In genomic region chr1:29503441-29503840, GRCh38 we compare ENCODE assay signal across 15 cellular contexts.
DNase-seq lines count a peak whose midpoint lies in the region; TF ChIP-seq lines count a peak whose summit lies in the region.
"Had no signal": no experiment of that assay in that cellular context is flagged by ENCODE, and none has a peak within 500 bp of the region (broad histone marks: within the 10 kb centered on the region; RNA-seq: fewer than 3 reads in every experiment).

No MANE protein-coding gene starts in this region.

- no peak overlapping the region for H3K27ac Mint-ChIP-seq in mesothelial cell of epicardium
- H3K27ac Mint-ChIP-seq: CD4-positive, CD25-positive, alpha-beta regulatory T cell had no signal

- peak; percentile 73 to 93 (median 88) for DNase-seq in NCI-H1417 (lab: John Stamatoyannopoulos, UW)
- peak; percentile 82 for DNase-seq in NCI-H2196 treated with DMSO at 0.1 percent for 48 hours (lab: John Stamatoyannopoulos, UW; ENCODE audit: unreplicated experiment)
- DNase-seq in ecto neural progenitor cell (ENCODE audit: low spot score): peak; percentile 31
- DNase-seq in testis: peak; percentile 2
- no peak for DNase-seq in GOT3 (lab: John Stamatoyannopoulos, UW)
- DNase-seq in midbrain (lab: John Stamatoyannopoulos, UW): no peak
- no peak for DNase-seq in mesothelial cell of epicardium (ENCODE audit: low spot score in 2 of 2, unreplicated experiment in 2 of 2)
- DNase-seq: activated T-cell treated with anti-CD3 and anti-CD28 coated beads for 4 hours; CD4-positive, CD25-positive, alpha-beta regulatory T cell; occipital lobe; spleen; T-helper 1 cell had no signal

- no peak for TF ChIP-seq POLR2A in testis (IDR thresholded peaks at IDR 0.05)

- H3K4me3 Mint-ChIP-seq in mesothelial cell of epicardium: no peak overlapping the region
- H3K4me3 Mint-ChIP-seq: CD4-positive, CD25-positive, alpha-beta regulatory T cell had no signal

- H3K27me3 Mint-ChIP-seq in mesothelial cell of epicardium (ENCODE audit: low read depth): peaks cover 57% of the 10 kb centered on the region
- H3K27me3 Mint-ChIP-seq: CD4-positive, CD25-positive, alpha-beta regulatory T cell had no signal

- no peak overlapping the region for H3K4me3 ChIP-seq in testis
- H3K4me3 ChIP-seq: HAP-1, lung, spleen, suprapubic skin had no signal

- TF ChIP-seq CTCF in testis (IDR thresholded peaks at IDR 0.05) (no peak), mesothelial cell of epicardium (IDR thresholded peaks at IDR 0.05; ENCODE audit: unreplicated experiment) (no peak)

- no peaks in the 10 kb centered on the region for H3K36me3 ChIP-seq in testis (ENCODE audit: low read depth, missing control alignments)
- H3K36me3 ChIP-seq: HAP-1, spleen, suprapubic skin had no signal

- peaks cover 3% of the 10 kb centered on the region for H3K4me1 Mint-ChIP-seq in mesothelial cell of epicardium
- H3K4me1 Mint-ChIP-seq: CD4-positive, CD25-positive, alpha-beta regulatory T cell had no signal

- intact Hi-C loops in testis (cut with DNase I; ENCODE audit: low total_unique reads): no loop called here

- no peak overlapping the region for H3K27ac ChIP-seq in testis
- H3K27ac ChIP-seq: spleen, suprapubic skin had no signal

- no peaks in the 10 kb centered on the region for H3K4me1 ChIP-seq in testis
- H3K4me1 ChIP-seq: spleen had no signal

- WGBS in testis, 2 donors: 52 to 74% methylated on average over 3 of the region's 3 CpGs

- H3K36me3 Mint-ChIP-seq in mesothelial cell of epicardium: no peaks in the 10 kb centered on the region
- H3K36me3 Mint-ChIP-seq: CD4-positive, CD25-positive, alpha-beta regulatory T cell had no signal

- H3K9me3 Mint-ChIP-seq in mesothelial cell of epicardium: no peaks in the 10 kb centered on the region

- H3K27me3 ChIP-seq in testis: no peaks in the 10 kb centered on the region

- H3K9me3 ChIP-seq in testis: no peaks in the 10 kb centered on the region
- H3K9me3 ChIP-seq: HAP-1, spleen, suprapubic skin had no signal

Comparison
In these comparisons a context has a peak if more than half of its experiments do, and no peak if none do; other contexts are left out.
1. DNase-seq: peak in NCI-H1417 (3 of 3), NCI-H2196 treated with DMSO at 0.1 percent for 48 hours (single experiment), ecto neural progenitor cell (single experiment) and testis (single experiment); none in GOT3 (single experiment), midbrain (single experiment) and mesothelial cell of epicardium (0 of 2).